Comparison of ENCODE assay signal across 8 cellular contexts in genomic region chr2:73290049-73290839, GRCh38. TPM values are rescaled to one million over a fixed set of nuclear protein-coding genes. Genes with fewer than 3 reads are reported as not detected.
DNase-seq lines count a peak whose midpoint lies in the region.

No MANE protein-coding gene starts in this region.

- DNase-seq in NCI-H2171 treated with DMSO at 0.1 percent for 48 hours (lab: John Stamatoyannopoulos, UW) (peak; percentile 68), NCI-H2171 (lab: John Stamatoyannopoulos, UW) (no peak), LoVo (ENCODE audit: low spot score) (peak; percentile 61), SK-MEL-5 (ENCODE audit: low read depth, low spot score) (peak; percentile 76), T47D (ENCODE audit: low read depth in 1 of 2, low spot score in 1 of 2) (peak; percentile 56 to 73), middle frontal gyrus (ENCODE audit: extremely low spot score, low spot score) (peak; percentile 38), T-helper 9 cell (no peak), T1000 (lab: John Stamatoyannopoulos, UW) (no peak)

- in situ Hi-C loops in SK-MEL-5 (cut with HindIII; ENCODE audit: low pct_unique_long_range_greater_than_20kb, low sequenced_read_pairs) = no loop called here
- in situ Hi-C loops in T47D (cut with HindIII; ENCODE audit: low pct_unique_long_range_greater_than_20kb, low sequenced_read_pairs) = no loop called here

RNA-seq across cellular contexts. Expression of gene EGR4, which starts 3.1 kb away (rescaled TPM):
- not detected in 2 replicates for total RNA-seq in SK-MEL-5 (2014; rRNA removed; shearing (Covaris generic))
- polyA plus RNA-seq in SK-MEL-5 (2015; cell fraction: cytosol; rRNA removed) = 0.54 TPM in 1 of 2 replicates, not detected in the other
- 0.38 TPM in 1 of 2 replicates, not detected in the other for polyA plus RNA-seq in SK-MEL-5 (2015; cell fraction: nucleus; rRNA removed)

RNA-seq across cellular contexts. Expression of gene FBXO41, which starts 6.0 kb away (rescaled TPM):
- 3.6 and 4.8 TPM in 2 replicates for total RNA-seq in SK-MEL-5 (2014; rRNA removed; shearing (Covaris generic))
- polyA plus RNA-seq in SK-MEL-5 (2015; cell fraction: cytosol; rRNA removed) = 12.7 and 13.4 TPM in 2 replicates
- 42.3 and 44.5 TPM in 2 replicates for polyA plus RNA-seq in SK-MEL-5 (2015; cell fraction: nucleus; rRNA removed)

RNA-seq across cellular contexts. Expression of gene CCT7, which starts 56.1 kb away (rescaled TPM):
- 762 and 775 TPM in 2 replicates for total RNA-seq in SK-MEL-5 (2014; rRNA removed; shearing (Covaris generic))
- polyA plus RNA-seq in SK-MEL-5 (2015; cell fraction: cytosol; rRNA removed) = 462 and 477 TPM in 2 replicates
- 139 and 151 TPM in 2 replicates for polyA plus RNA-seq in SK-MEL-5 (2015; cell fraction: nucleus; rRNA removed)

RNA-seq across cellular contexts. Expression of gene PRADC1, which starts 57.2 kb away (rescaled TPM):
- 30.7 and 38.0 TPM in 2 replicates for total RNA-seq in SK-MEL-5 (2014; rRNA removed; shearing (Covaris generic))
- polyA plus RNA-seq in SK-MEL-5 (2015; cell fraction: cytosol; rRNA removed) = 32.9 and 35.9 TPM in 2 replicates
- 8.7 and 10.3 TPM in 2 replicates for polyA plus RNA-seq in SK-MEL-5 (2015; cell fraction: nucleus; rRNA removed)

Comparison
In these comparisons a context has a peak if more than half of its experiments do, and no peak if none do; other contexts are left out.
1. DNase-seq: peak in NCI-H2171 treated with DMSO at 0.1 percent for 48 hours (single experiment), LoVo (single experiment), SK-MEL-5 (single experiment), T47D (2 of 2) and middle frontal gyrus (single experiment); none in NCI-H2171 (single experiment), T-helper 9 cell (single experiment) and T1000 (single experiment).